Comparison of ENCODE assay signal across 24 cellular contexts in the genomic region with DNA sequence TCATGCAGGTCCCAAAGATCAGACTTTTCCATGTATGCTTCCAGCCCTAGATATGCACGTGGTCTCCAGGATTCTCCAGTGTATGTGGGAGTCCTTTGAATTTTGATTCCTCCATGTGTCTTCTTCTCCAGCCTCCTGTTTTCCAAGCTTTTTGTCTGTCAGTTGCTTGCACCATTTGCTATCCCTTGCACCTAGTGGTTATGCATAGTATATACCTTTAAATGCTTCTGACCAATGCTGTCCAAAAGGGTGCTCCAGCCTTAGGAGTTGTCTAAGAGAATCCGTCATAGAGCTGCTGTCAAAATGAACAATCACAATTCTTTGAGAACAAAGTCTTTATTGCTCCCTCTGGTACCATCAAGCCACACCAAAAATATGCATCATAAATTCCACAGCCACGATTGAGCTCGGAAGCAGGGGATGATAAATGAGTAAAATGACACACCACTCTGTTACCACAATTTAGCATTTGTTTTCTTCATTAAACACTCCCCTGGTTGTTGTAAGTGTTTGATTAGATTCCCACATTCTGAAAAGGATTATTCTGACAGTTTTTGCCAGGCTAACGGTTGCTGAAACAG.
DNase-seq lines count a peak whose midpoint lies in the region; ATAC-seq, FAIRE-seq and TF ChIP-seq lines count a peak whose summit lies in the region.
"Had no signal": no experiment of that assay in that cellular context is flagged by ENCODE, and none has a peak within 500 bp of the region (broad histone marks: within the 10 kb centered on the region; RNA-seq: fewer than 3 reads in every experiment).

No MANE protein-coding gene starts in this region.

- no peak overlapping the region for H3K4me3 Mint-ChIP-seq in neural crest cell
- H3K4me3 Mint-ChIP-seq in Calu3 (ENCODE audit: low read depth, unreplicated experiment): no peak overlapping the region
- H3K4me3 Mint-ChIP-seq: CD4-positive, CD25-positive, alpha-beta regulatory T cell had no signal

- H2BK5ac ChIP-seq in H1 (ENCODE audit: low read depth, low read length): no peak overlapping the region

- H3K79me2 ChIP-seq in H1 (ENCODE audit: control insufficient read depth in 1 of 2, insufficient read depth in 2 of 2, low read length in 2 of 2): no peaks in the 10 kb centered on the region

- intact Hi-C loops in Calu3 (cut with micrococcal nuclease; ENCODE audit: unreplicated experiment): no loop called here
- intact Hi-C loops in A673 (cut with micrococcal nuclease; ENCODE audit: unreplicated experiment): no loop called here

- no peak for TF ChIP-seq POLR2A in H1 (IDR thresholded peaks at IDR 0.05; ENCODE audit: control extremely low read depth in 1 of 2, low read depth in 2 of 2, low read length in 2 of 2)

- H3K23me2 ChIP-seq in H1 (ENCODE audit: low read depth, low read length): no peaks in the 10 kb centered on the region; the same call in 1 of the 2 replicates

- H3K4ac ChIP-seq in H1 (replicated peaks; ENCODE audit: insufficient read length, low read depth, low read length): no peak overlapping the region

- H2AK5ac ChIP-seq in H1 (ENCODE audit: low read depth, low read length): no peak overlapping the region

- no peaks in the 10 kb centered on the region for H3K9me3 ChIP-seq in H1 (ENCODE audit: insufficient read depth in 2 of 2, low read depth in 1 of 2, low read length in 1 of 2)
- peaks cover 10% of the 10 kb centered on the region for H3K9me3 ChIP-seq in A673 (ENCODE audit: low read depth, low read length, poor library complexity, severe bottlenecking)
- H3K9me3 ChIP-seq: body of pancreas, lower lobe of right lung had no signal

- POLR2A ChIA-PET in H1 (lab: Charles Lee; ENCODE audit: partially characterized antibody) (no interaction called here), A673 (lab: Charles Lee; ENCODE audit: low non-redundant PET) (no interaction called here)

- no peak overlapping the region for H3K27ac Mint-ChIP-seq in neural crest cell (ENCODE audit: unreplicated experiment)
- no peak overlapping the region for H3K27ac Mint-ChIP-seq in Calu3 (ENCODE audit: unreplicated experiment)
- H3K27ac Mint-ChIP-seq: CD4-positive, CD25-positive, alpha-beta regulatory T cell; progenitor cell of endocrine pancreas had no signal

- H2BK120ac ChIP-seq in H1 (replicated peaks; ENCODE audit: low read depth, low read length): no peak overlapping the region

- H3K14ac ChIP-seq in H1 (ENCODE audit: insufficient read length): no peak overlapping the region

- H3K56ac ChIP-seq in H1 (replicated peaks; ENCODE audit: insufficient read length, low read depth, low read length): no peak overlapping the region

- no peak for TF ChIP-seq RAD21 in H1 (IDR thresholded peaks at IDR 0.05 in 1 of 2, conservative IDR thresholded peaks at IDR 0.05 in 1 of 2; ENCODE audit: low read depth in 2 of 2, low read length in 2 of 2)

- no peak overlapping the region for H2BK15ac ChIP-seq in H1 (ENCODE audit: low read length)

- no peaks in the 10 kb centered on the region for H3K4me1 ChIP-seq in H1 (replicated peaks in 1 of 4; ENCODE audit: control insufficient read depth in 3 of 4, insufficient read depth in 4 of 4, low read length in 3 of 4)
- H3K4me1 ChIP-seq in A673 (ENCODE audit: insufficient read depth, low read length, poor library complexity, severe bottlenecking): no peaks in the 10 kb centered on the region
- H3K4me1 ChIP-seq: body of pancreas, lower lobe of right lung, sigmoid colon had no signal

- no peaks in the 10 kb centered on the region for H4K20me1 ChIP-seq in H1 (replicated peaks in 1 of 2; ENCODE audit: control insufficient read depth in 1 of 2, insufficient read depth in 2 of 2, low read length in 2 of 2)

- H3K79me1 ChIP-seq in H1 (ENCODE audit: low read depth, low read length): no peaks in the 10 kb centered on the region

- H3K27me3 ChIP-seq in H1 (replicated peaks in 1 of 4; ENCODE audit: control insufficient read depth in 3 of 4, extremely low read depth in 1 of 4, insufficient read depth in 3 of 4, low read length in 3 of 4) (no peaks in the 10 kb centered on the region), A673 (replicated peaks; ENCODE audit: insufficient read depth, low read depth, low read length, poor library complexity) (no peaks in the 10 kb centered on the region)
- H3K27me3 ChIP-seq: body of pancreas, sigmoid colon had no signal

- no peak overlapping the region for H3K23ac ChIP-seq in H1 (ENCODE audit: insufficient read length)

- BruUV-seq in Calu3 (replicated peaks; lab: Mats Ljungman, UMichigan) (no TSS peak), A673 (replicated peaks; lab: Mats Ljungman, UMichigan) (no TSS peak)

- no peak overlapping the region for H3K9ac ChIP-seq in H1 (replicated peaks in 1 of 4; ENCODE audit: extremely low read depth in 1 of 4, low read depth in 3 of 4, low read length in 3 of 4)

- no peak for FAIRE-seq in H1 (lab: Jason Lieb, UNC)
- FAIRE-seq: H54, TTC549 had no signal

- H3K36me3 Mint-ChIP-seq in neural crest cell (ENCODE audit: low read depth) (peaks cover 9% of the 10 kb centered on the region), Calu3 (ENCODE audit: insufficient read depth, unreplicated experiment) (no peaks in the 10 kb centered on the region)

- 92% methylated on average over 5 of the region's 5 CpGs; no CpG with 5 or more reads in 1 of the 2 experiments for WGBS in H1 (ENCODE audit: extremely low coverage in 1 of 2, insufficient coverage in 1 of 2, insufficient read length in 1 of 2, insufficient replicate concordance in 2 of 2, low coverage in 1 of 2, low lambda C conversion rate in 2 of 2, missing lambda C conversion rate in 1 of 2), 2 experiments

- H3K27ac ChIP-seq in H1 (ENCODE audit: low read depth, low read length) (no peak overlapping the region), A673 (ENCODE audit: low read depth, low read length, poor library complexity, severe bottlenecking) (no peak overlapping the region)
- H3K27ac ChIP-seq: body of pancreas, lower lobe of right lung, sigmoid colon had no signal

- H3K18ac ChIP-seq in H1 (ENCODE audit: extremely low read depth, low read length): no peak overlapping the region

- no peak for TF ChIP-seq CTCF in H1 (IDR thresholded peaks at IDR 0.05; ENCODE audit: control extremely low read depth in 1 of 3, insufficient read depth in 1 of 3, low read depth in 1 of 3, low read length in 3 of 3)
- peak; percentile 21 for TF ChIP-seq CTCF in neural crest cell (conservative IDR thresholded peaks at IDR 0.05)
- TF ChIP-seq CTCF in Calu3 (IDR thresholded peaks at IDR 0.05; ENCODE audit: unreplicated experiment): no peak
- TF ChIP-seq CTCF in A673 (conservative IDR thresholded peaks at IDR 0.05; ENCODE audit: low read depth, low read length): no peak

- no peak overlapping the region for H4K8ac ChIP-seq in H1 (ENCODE audit: extremely low read depth, insufficient read depth, low read length)

- H2AFZ ChIP-seq in H1 (ENCODE audit: low read length): peak overlapping the region; percentile 27; the same call in 1 of the 2 replicates

- H3K9me3 Mint-ChIP-seq in neural crest cell: peaks cover 16% of the 10 kb centered on the region
- no peaks in the 10 kb centered on the region for H3K9me3 Mint-ChIP-seq in Calu3 (ENCODE audit: low read depth, unreplicated experiment)

- no peaks in the 10 kb centered on the region for H3K4me1 Mint-ChIP-seq in neural crest cell
- H3K4me1 Mint-ChIP-seq in Calu3 (ENCODE audit: low read depth, unreplicated experiment): no peaks in the 10 kb centered on the region

- H3K4me3 ChIP-seq in H1 (ENCODE audit: extremely low read depth in 1 of 4, insufficient read depth in 2 of 4, low read depth in 3 of 4, low read length in 4 of 4): no peak overlapping the region
- H3K4me3 ChIP-seq in A673 (ENCODE audit: low read depth, low read length, poor library complexity, severe bottlenecking): no peak overlapping the region
- H3K4me3 ChIP-seq: body of pancreas, lower lobe of right lung, sigmoid colon had no signal

- CTCF ChIA-PET in H1 (lab: Charles Lee; ENCODE audit: partially characterized antibody) (no interaction called here), Calu3 (lab: Charles Lee) (no interaction called here), A673 (lab: Charles Lee) (no interaction called here)

- H2BK20ac ChIP-seq in H1 (ENCODE audit: low read length): no peak overlapping the region

- H4K91ac ChIP-seq in H1 (replicated peaks; ENCODE audit: insufficient read length, low read length): no peak overlapping the region

- H3K4me2 ChIP-seq in H1 (ENCODE audit: insufficient read depth in 1 of 2, low read depth in 2 of 2, low read length in 2 of 2): no peak overlapping the region

- TF ChIP-seq EP300 in H1 (IDR thresholded peaks at IDR 0.05; ENCODE audit: borderline replicate concordance in 1 of 2, low read depth in 2 of 2, low read length in 2 of 2): no peak

- H4K5ac ChIP-seq in H1 (ENCODE audit: insufficient read length, low read depth, low read length): no peak overlapping the region

- H2BK12ac ChIP-seq in H1 (ENCODE audit: low read depth, low read length): no peak overlapping the region

- H3K36me3 ChIP-seq in H1 (ENCODE audit: control insufficient read depth in 2 of 4, insufficient read depth in 4 of 4, low read length in 3 of 4): no peaks in the 10 kb centered on the region
- H3K36me3 ChIP-seq in A673 (ENCODE audit: insufficient read depth, low read length, poor library complexity, severe bottlenecking): no peaks in the 10 kb centered on the region
- H3K36me3 ChIP-seq: lower lobe of right lung, sigmoid colon had no signal

- no peak for ATAC-seq in HG02610 (IDR thresholded peaks at IDR 0.05; ENCODE audit: unreplicated experiment)
- ATAC-seq: body of pancreas; lower lobe of right lung; stimulated activated naive CD8-positive, alpha-beta T cell treated with anti-CD3 and anti-CD28 coated beads, Interleukin-15, Interleukin-2, amounts not matched to agents 100 U/mL and 50 U/mL, for 24 hours had no signal

- DNase-seq in ELR (ENCODE audit: low read depth) (peak; percentile 13), HT1080 (ENCODE audit: low read depth) (peak; percentile 17), H1 (ENCODE audit: low read depth in 1 of 2, low spot score in 2 of 2) (no peak), neural crest cell (ENCODE audit: low read depth, low spot score) (no peak), Calu3 (no peak), NCI-H1092 treated with DMSO at 0.1 percent for 48 hours (lab: John Stamatoyannopoulos, UW) (no peak), A673 (ENCODE audit: low spot score) (no peak)
- DNase-seq: activated CD4-positive, alpha-beta T cell treated with anti-CD3 and anti-CD28 coated beads for 1 hour; activated effector memory CD4-positive, alpha-beta T cell treated with anti-CD3 and anti-CD28 coated beads, Interleukin-2, amount 50 U/mL, for 16 hours; body of pancreas; CD4-positive, CD25-positive, alpha-beta regulatory T cell; DMS 273 treated with DMSO at 0.1 percent for 48 hours; lower lobe of right lung; MM.1S; NCI-H146; NCI-H510A treated with DMSO at 0.1 percent for 48 hours; NK-92 treated with Interleukin-12 subunit alpha and Interleukin-12 subunit beta, amount 100 ng/mL, for 24 hours; sigmoid colon; stimulated activated CD4-positive, alpha-beta T cell treated with anti-CD3 and anti-CD28 coated beads, Interleukin-15, amount 100 ng/mL, for 24 hours; stimulated activated naive CD8-positive, alpha-beta T cell treated with anti-CD3 and anti-CD28 coated beads, Interleukin-15, Interleukin-2, amounts not matched to agents 100 U/mL and 50 U/mL, for 24 hours had no signal

- H3K27me3 Mint-ChIP-seq in neural crest cell (ENCODE audit: low read depth) (no peaks in the 10 kb centered on the region), Calu3 (ENCODE audit: unreplicated experiment) (no peaks in the 10 kb centered on the region)
- H3K27me3 Mint-ChIP-seq: progenitor cell of endocrine pancreas had no signal

Comparison
In these comparisons a context has a peak if more than half of its experiments do, and no peak if none do; other contexts are left out.
1. DNase-seq: peak in ELR (single experiment) and HT1080 (single experiment); none in H1 (0 of 2), neural crest cell (single experiment), Calu3 (single experiment), NCI-H1092 treated with DMSO at 0.1 percent for 48 hours (single experiment) and A673 (single experiment).